ENCODE assay signal across 11 cellular contexts in the genomic region with DNA sequence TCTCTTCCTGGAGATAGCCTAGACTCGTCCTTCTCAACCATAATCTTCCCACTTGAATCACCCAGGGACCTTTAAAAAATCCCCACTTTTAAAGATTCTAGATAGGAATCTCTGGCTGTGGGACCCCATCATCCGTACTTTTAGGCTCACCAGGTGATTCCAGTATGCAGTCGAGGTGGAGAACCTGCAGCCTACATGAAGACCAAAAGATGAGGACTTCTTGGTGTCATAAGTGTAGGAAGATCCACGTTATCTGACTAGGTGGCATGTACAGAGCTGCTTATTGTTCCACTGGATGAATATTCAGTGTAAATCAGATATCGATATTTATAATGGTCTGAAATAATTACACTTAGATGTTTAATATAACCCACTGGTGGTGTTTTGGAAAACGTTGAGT. TPM values are rescaled to one million over a fixed set of nuclear protein-coding genes. Genes with fewer than 3 reads are reported as not detected.
DNase-seq lines count a peak whose midpoint lies in the region; ATAC-seq and TF ChIP-seq lines count a peak whose summit lies in the region.
"Had no signal": no experiment of that assay in that cellular context is flagged by ENCODE, and none has a peak within 500 bp of the region (broad histone marks: within the 10 kb centered on the region; RNA-seq: fewer than 3 reads in every experiment).

No MANE protein-coding gene starts in this region.

- peak overlapping the region; percentile 89 for H3K27ac ChIP-seq in CD4-positive, alpha-beta memory T cell (ENCODE audit: low read depth, low read length)
- peak overlapping the region; percentile 27 to 78 (median 78) for H3K27ac ChIP-seq in gastrocnemius medialis

- intact Hi-C loops in CD4-positive, alpha-beta memory T cell (cut with micrococcal nuclease), result loop anchor here (1.0 to 5.0 kb wide), 4 partner anchors 8 to 128 kb away; no protein-coding TSS in a partner anchor
- intact Hi-C loops in gastrocnemius medialis (cut with DNase I; ENCODE audit: low total_unique reads), result loop anchor here (5.0 kb wide), 1 partner anchor 128 kb away; no protein-coding TSS in a partner anchor

- no peaks in the 10 kb centered on the region for H3K27me3 ChIP-seq in CD4-positive, alpha-beta memory T cell (ENCODE audit: insufficient read depth, low read length)
- H3K27me3 ChIP-seq in gastrocnemius medialis, result no peaks in the 10 kb centered on the region

- H3K4me1 Mint-ChIP-seq in CD4-positive, alpha-beta memory T cell, result peaks cover 32 to 63% (median 40%) of the 10 kb centered on the region in 4 donors
- peaks cover 32 to 40% of the 10 kb centered on the region in 2 donors for H3K4me1 Mint-ChIP-seq in effector memory CD8-positive, alpha-beta T cell (ENCODE audit: low read depth in 2 of 2)

- ATAC-seq in effector memory CD8-positive, alpha-beta T cell (replicated peaks), result no peak
- no peak for ATAC-seq in gastrocnemius medialis
- no peak for ATAC-seq in omental fat pad (ENCODE audit: low FRiP score)
- ATAC-seq in HG03175 (IDR thresholded peaks at IDR 0.05; ENCODE audit: unreplicated experiment), result no peak

- POLR2A ChIA-PET in CD4-positive, alpha-beta memory T cell (lab: Charles Lee; ENCODE audit: partially characterized antibody), result interaction anchor here (1.3 to 11.7 kb wide), 17 partner anchors 15 to 438 kb away, joined by 3 to 578 read pairs (median 11); a partner anchor contains a TSS

- H3K4me3 Mint-ChIP-seq in CD4-positive, alpha-beta memory T cell, result peak overlapping the region; percentile 97 to 100 (median 99)
- H3K4me3 Mint-ChIP-seq in effector memory CD8-positive, alpha-beta T cell, result no peak overlapping the region

- no peaks in the 10 kb centered on the region for H3K27me3 Mint-ChIP-seq in CD4-positive, alpha-beta memory T cell
- no peaks in the 10 kb centered on the region for H3K27me3 Mint-ChIP-seq in effector memory CD8-positive, alpha-beta T cell

- peak overlapping the region in 6 of 7 donors; percentile 91 to 99 (median 96) for H3K27ac Mint-ChIP-seq in CD4-positive, alpha-beta memory T cell
- H3K27ac Mint-ChIP-seq in effector memory CD8-positive, alpha-beta T cell, result peak overlapping the region; percentile 93 to 95

- in situ Hi-C loops in gastrocnemius medialis (cut with MboI; ENCODE audit: low sequenced_read_pairs in 4 of 4), result loop anchor here in 2 of 4 donors (25.0 kb wide), 1 partner anchor 513 kb away; no protein-coding TSS in a partner anchor

- CTCF ChIA-PET in CD4-positive, alpha-beta memory T cell (lab: Charles Lee; ENCODE audit: partially characterized antibody), result interaction anchor here (0.9 to 6.0 kb wide), 8 partner anchors 9 to 131 kb away, joined by 3 to 84 read pairs (median 15); no protein-coding TSS in a partner anchor

- H3K4me1 ChIP-seq in CD4-positive, alpha-beta memory T cell (ENCODE audit: insufficient read depth, low read length), result peaks cover 48% of the 10 kb centered on the region
- H3K4me1 ChIP-seq in gastrocnemius medialis, result peaks cover 0 to 3% of the 10 kb centered on the region in 2 donors

- peak overlapping the region; percentile 85 to 95 for H3K4me3 ChIP-seq in CD4-positive, alpha-beta memory T cell (ENCODE audit: low read length in 2 of 2)
- peak overlapping the region; percentile 91 for H3K4me3 ChIP-seq in Jurkat, Clone E6-1 (ENCODE audit: low read length)
- peak overlapping the region; percentile 19 to 89 (median 73) for H3K4me3 ChIP-seq in gastrocnemius medialis

- H3K36me3 Mint-ChIP-seq in CD4-positive, alpha-beta memory T cell, result peaks cover 41 to 55% of the 10 kb centered on the region in 2 donors
- H3K36me3 Mint-ChIP-seq in effector memory CD8-positive, alpha-beta T cell (ENCODE audit: insufficient read depth), result peaks cover 50% of the 10 kb centered on the region

- H3K9me3 Mint-ChIP-seq in CD4-positive, alpha-beta memory T cell, result peaks cover 0 to 4% (median 0%) of the 10 kb centered on the region in 8 donors
- H3K9me3 Mint-ChIP-seq in effector memory CD8-positive, alpha-beta T cell, result no peaks in the 10 kb centered on the region

- TF ChIP-seq POLR2A in gastrocnemius medialis (IDR thresholded peaks at IDR 0.05), result no peak

- H3K9me3 ChIP-seq in CD4-positive, alpha-beta memory T cell (ENCODE audit: control insufficient read depth in 1 of 2, low read length in 2 of 2), result no peaks in the 10 kb centered on the region
- no peaks in the 10 kb centered on the region for H3K9me3 ChIP-seq in gastrocnemius medialis

- no peaks in the 10 kb centered on the region for H3K36me3 ChIP-seq in CD4-positive, alpha-beta memory T cell (ENCODE audit: insufficient read depth, low read length)
- no peaks in the 10 kb centered on the region for H3K36me3 ChIP-seq in gastrocnemius medialis

- DNase-seq in CD4-positive, alpha-beta memory T cell, result peak in 1 of 5 donors; percentile 18
- DNase-seq in Jurkat, Clone E6-1 (ENCODE audit: low read depth, low spot score), result no peak
- no peak for DNase-seq in effector memory CD8-positive, alpha-beta T cell
- DNase-seq in gastrocnemius medialis (no peak), DMS 273 (lab: John Stamatoyannopoulos, UW; ENCODE audit: unreplicated experiment) (no peak), omental fat pad (ENCODE audit: low spot score) (no peak)
- DNase-seq: Calu3, GOT3, NCI-H1092, NCI-H510A had no signal

- TF ChIP-seq CTCF in gastrocnemius medialis (IDR thresholded peaks at IDR 0.05 in 4 of 5, conservative IDR thresholded peaks at IDR 0.05 in 1 of 5) (no peak), omental fat pad (IDR thresholded peaks at IDR 0.05) (no peak)

RNA-seq across cellular contexts. Expression of a gene that starts 2.6 kb away (rescaled TPM):
- total RNA-seq in CD4-positive, alpha-beta memory T cell, result 100 to 1,000 TPM; 247 to 284 TPM
- polyA plus RNA-seq in CD4-positive, alpha-beta memory T cell, result 100 to 1,000 TPM; 246 to 251 TPM
- 57.4 TPM for polyA plus RNA-seq in Jurkat, Clone E6-1 (2012; ENCODE audit: insufficient read depth, insufficient read length)
- total RNA-seq in gastrocnemius medialis (10 to 100 TPM; 11.3 to 32.4 (median 16.6) TPM), omental fat pad (10 to 100 TPM; 15.7 to 74.7 (median 38.4) TPM)

RNA-seq across cellular contexts. Expression of a gene that starts 42.8 kb away (rescaled TPM):
- 1 to 10 TPM; 2.9 to 3.0 TPM for total RNA-seq in CD4-positive, alpha-beta memory T cell
- 1 to 10 TPM; 5.3 to 5.4 TPM for polyA plus RNA-seq in CD4-positive, alpha-beta memory T cell
- not detected for polyA plus RNA-seq in Jurkat, Clone E6-1 (2012; ENCODE audit: insufficient read depth, insufficient read length)
- total RNA-seq in gastrocnemius medialis (1 to 10 TPM in 1 of 4 donors, under 1 TPM in 2, not detected in 1; 0.39 to 1.7 (median 1.00) TPM), omental fat pad (1 to 10 TPM; 1.9 to 4.6 (median 2.5) TPM)

Comparison
In these comparisons a context has a peak if more than half of its experiments do, and no peak if none do; other contexts are left out.
1. H3K4me3 Mint-ChIP-seq: peak in CD4-positive, alpha-beta memory T cell (8 of 8); none in effector memory CD8-positive, alpha-beta T cell (0 of 2).
2. Peak in every context shown above with its lines, with median percentiles within 50 percentile points of each other: H3K4me3 ChIP-seq.